Comparison of ENCODE assay signal across 21 cellular contexts in the genomic region with DNA sequence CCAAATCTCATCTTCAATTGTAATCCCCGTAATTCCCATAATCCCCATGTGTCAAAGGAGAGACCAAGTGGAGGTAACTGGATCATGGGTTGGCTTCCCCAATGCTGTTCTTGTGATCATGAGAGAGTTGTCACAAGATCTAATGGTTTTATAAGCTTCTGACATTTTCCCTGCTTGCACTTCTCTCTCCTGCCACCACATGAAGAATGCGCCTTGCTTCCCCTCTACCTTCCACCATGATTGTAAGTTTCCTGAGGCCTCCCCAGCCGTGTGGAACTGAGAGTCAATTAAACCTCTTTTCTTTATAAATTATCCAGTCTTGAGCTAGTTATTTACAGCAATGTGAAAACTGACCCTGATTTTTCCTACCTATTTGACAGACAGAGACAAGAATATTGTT.
"Had no signal": no experiment of that assay in that cellular context is flagged by ENCODE, and none has a peak within 500 bp of the region (broad histone marks: within the 10 kb centered on the region; RNA-seq: fewer than 3 reads in every experiment).

No MANE protein-coding gene starts in this region.

- H3K4me1 Mint-ChIP-seq: naive B cell, T-cell, WTC11 had no signal

- H3K9me3 ChIP-seq: breast epithelium, heart right ventricle, sigmoid colon, upper lobe of left lung had no signal

- H3K36me3 Mint-ChIP-seq: activated naive CD8-positive, alpha-beta T cell treated with anti-CD3 and anti-CD28 coated beads, Interleukin-2, amount 10 ng/mL, durations not matched to agents 7 days and 5 days; naive B cell; WTC11 had no signal

- H3K4me1 ChIP-seq: breast epithelium, upper lobe of left lung had no signal

- H3K36me3 ChIP-seq: breast epithelium, heart right ventricle, sigmoid colon, upper lobe of left lung had no signal

- H3K4me3 Mint-ChIP-seq: activated naive CD4-positive, alpha-beta T cell treated with anti-CD3 and anti-CD28 coated beads for 36 hours; activated naive CD8-positive, alpha-beta T cell treated with anti-CD3 and anti-CD28 coated beads, Interleukin-2, amount 10 ng/mL, durations not matched to agents 7 days and 5 days; naive B cell; T-cell; WTC11 had no signal

- H3K27ac ChIP-seq: breast epithelium, heart right ventricle, sigmoid colon, upper lobe of left lung had no signal

- H3K27me3 Mint-ChIP-seq: progenitor cell of endocrine pancreas, T-cell had no signal

- H3K27ac Mint-ChIP-seq: activated naive CD4-positive, alpha-beta T cell treated with anti-CD3 and anti-CD28 coated beads for 36 hours; activated naive CD8-positive, alpha-beta T cell treated with anti-CD3 and anti-CD28 coated beads, Interleukin-2, amount 10 ng/mL, durations not matched to agents 7 days and 5 days; progenitor cell of endocrine pancreas; T-cell; WTC11 had no signal

- H3K4me3 ChIP-seq: breast epithelium, coronary artery, heart right ventricle, sigmoid colon, upper lobe of left lung had no signal

- DNase-seq: activated effector memory CD4-positive, alpha-beta T cell treated with Interleukin-2 at 50 U/mL for 16 hours; activated naive CD4-positive, alpha-beta T cell treated with anti-CD3 and anti-CD28 coated beads for 36 hours; activated naive CD8-positive, alpha-beta T cell treated with anti-CD3 and anti-CD28 coated beads, Interleukin-2, amount 10 ng/mL, durations not matched to agents 7 days and 5 days; activated T-cell treated with anti-CD3 and anti-CD28 coated beads, Interleukin-2, amount 50 U/mL, for 48 hours; amniotic stem cell; heart right ventricle; islet precursor cell; left cardiac atrium; naive B cell; occipital lobe; retina; sigmoid colon; stimulated activated CD4-positive, alpha-beta T cell treated with anti-CD3 and anti-CD28 coated beads, Interleukin-4, amount 100 ng/mL, for 1 hour; stimulated activated naive CD4-positive, alpha-beta T cell treated with Interleukin-2 at 50 U/mL for 16 hours; T-cell; T-helper 9 cell; upper lobe of left lung had no signal

- ATAC-seq: heart right ventricle, left cardiac atrium, T-cell, WTC11 had no signal

- H3K27me3 ChIP-seq: breast epithelium, sigmoid colon, upper lobe of left lung had no signal
